ENCODE assay signal across 1 cellular context in genomic region chr6:169798764-169799473, GRCh38.
TF ChIP-seq lines count a peak whose summit lies in the region.

No MANE protein-coding gene starts in this region.

TF ChIP-seq in HepG2, 621 proteins besides CTCF, POLR2A, EP300 and RAD21 (continued from another document and continues in another):
- TF ChIP-seq, protein P1, sequence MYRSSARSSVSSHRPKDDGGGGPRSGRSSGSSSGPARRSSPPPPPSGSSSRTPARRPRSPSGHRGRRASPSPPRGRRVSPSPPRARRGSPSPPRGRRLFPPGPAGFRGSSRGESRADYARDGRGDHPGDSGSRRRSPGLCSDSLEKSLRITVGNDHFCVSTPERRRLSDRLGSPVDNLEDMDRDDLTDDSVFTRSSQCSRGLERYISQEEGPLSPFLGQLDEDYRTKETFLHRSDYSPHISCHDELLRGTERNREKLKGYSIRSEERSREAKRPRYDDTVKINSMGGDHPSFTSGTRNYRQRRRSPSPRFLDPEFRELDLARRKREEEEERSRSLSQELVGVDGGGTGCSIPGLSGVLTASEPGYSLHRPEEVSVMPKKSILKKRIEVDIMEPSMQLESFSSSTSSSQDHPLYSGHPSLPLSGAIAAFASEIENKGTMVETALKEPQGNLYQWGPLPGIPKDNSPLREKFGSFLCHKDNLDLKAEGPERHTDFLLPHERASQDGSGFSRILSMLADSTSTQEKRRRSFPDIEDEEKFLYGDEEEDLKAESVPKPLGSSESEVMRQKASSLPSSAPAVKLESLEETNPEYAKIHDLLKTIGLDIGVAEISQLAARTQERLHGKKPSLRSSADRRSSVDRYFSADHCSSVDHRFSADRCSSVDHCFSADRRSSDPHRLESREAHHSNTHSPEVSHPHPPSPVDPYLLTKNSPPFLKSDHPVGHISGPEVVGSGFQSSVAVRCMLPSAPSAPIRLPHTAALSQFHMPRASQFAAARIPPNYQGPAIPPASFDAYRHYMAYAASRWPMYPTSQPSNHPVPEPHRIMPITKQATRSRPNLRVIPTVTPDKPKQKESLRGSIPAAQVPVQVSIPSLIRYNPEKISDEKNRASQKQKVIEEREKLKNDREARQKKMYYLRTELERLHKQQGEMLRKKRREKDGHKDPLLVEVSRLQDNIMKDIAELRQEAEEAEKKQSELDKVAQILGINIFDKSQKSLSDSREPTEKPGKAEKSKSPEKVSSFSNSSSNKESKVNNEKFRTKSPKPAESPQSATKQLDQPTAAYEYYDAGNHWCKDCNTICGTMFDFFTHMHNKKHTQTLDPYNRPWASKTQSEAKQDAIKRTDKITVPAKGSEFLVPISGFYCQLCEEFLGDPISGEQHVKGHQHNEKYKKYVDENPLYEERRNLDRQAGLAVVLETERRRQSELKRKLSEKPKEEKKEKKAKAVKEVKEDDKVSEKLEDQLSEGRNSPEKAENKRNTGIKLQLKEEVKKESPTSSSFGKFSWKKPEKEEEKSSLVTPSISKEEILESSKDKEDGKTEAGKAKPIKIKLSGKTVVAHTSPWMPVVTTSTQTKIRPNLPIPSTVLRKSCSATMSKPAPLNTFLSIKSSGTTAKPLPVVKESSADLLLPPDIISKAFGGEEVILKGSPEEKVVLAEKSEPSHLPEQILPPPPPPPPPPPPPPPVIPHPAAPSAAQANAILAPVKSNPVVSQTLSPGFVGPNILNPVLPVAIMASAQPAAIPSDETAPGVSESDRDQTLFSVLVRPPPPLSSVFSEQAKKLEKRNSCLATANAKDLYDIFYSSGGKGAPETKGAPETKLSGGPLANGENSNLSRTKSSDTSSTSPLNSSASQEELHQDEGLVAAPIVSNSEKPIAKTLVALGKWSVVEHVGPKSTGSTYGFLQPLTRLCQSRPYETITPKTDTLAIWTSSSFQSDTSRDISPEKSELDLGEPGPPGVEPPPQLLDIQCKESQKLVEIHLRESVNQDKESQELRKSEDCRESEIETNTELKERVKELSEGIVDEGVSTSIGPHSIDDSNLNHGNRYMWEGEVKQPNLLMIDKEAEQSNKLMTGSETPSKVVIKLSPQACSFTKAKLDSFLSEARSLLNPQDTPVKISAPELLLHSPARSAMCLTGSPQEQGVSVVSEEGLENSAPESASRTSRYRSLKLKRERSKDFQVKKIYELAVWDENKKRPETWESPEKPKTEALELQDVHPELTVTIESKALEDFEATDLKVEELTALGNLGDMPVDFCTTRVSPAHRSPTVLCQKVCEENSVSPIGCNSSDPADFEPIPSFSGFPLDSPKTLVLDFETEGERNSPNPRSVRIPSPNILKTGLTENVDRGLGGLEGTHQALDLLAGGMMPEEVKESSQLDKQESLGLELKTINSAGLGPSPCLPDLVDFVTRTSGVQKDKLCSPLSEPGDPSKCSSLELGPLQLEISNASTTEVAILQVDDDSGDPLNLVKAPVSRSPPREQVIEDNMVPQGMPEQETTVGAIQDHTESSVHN (CRISPR knock-in tag; IDR thresholded peaks at IDR 0.05), result no peak
- TF ChIP-seq ONECUT2 (CRISPR knock-in tag; IDR thresholded peaks at IDR 0.05) (no peak), YEATS4 (CRISPR knock-in tag; IDR thresholded peaks at IDR 0.05; ENCODE audit: borderline replicate concordance) (no peak), PHF20 (CRISPR knock-in tag; IDR thresholded peaks at IDR 0.05) (peak; percentile 29; the same call in 1 of the 2 replicates), IRF2 (CRISPR knock-in tag; IDR thresholded peaks at IDR 0.05) (no peak), ATF7 (IDR thresholded peaks at IDR 0.05) (no peak), ATF7 (CRISPR knock-in tag; IDR thresholded peaks at IDR 0.05) (no peak), CCDC6 (CRISPR knock-in tag; IDR thresholded peaks at IDR 0.05) (peak; percentile 16; the same call in 1 of the 2 replicates), ZNF691 (CRISPR knock-in tag; IDR thresholded peaks at IDR 0.05; ENCODE audit: borderline replicate concordance, low read depth) (no peak), MYPOP (CRISPR knock-in tag; IDR thresholded peaks at IDR 0.05) (0 out of 2 replicates have a peak, but pooled peaks have one; percentile 37), SIN3B (IDR thresholded peaks at IDR 0.05; ENCODE audit: low read length) (no peak), RXRB (CRISPR knock-in tag; IDR thresholded peaks at IDR 0.05; ENCODE audit: borderline replicate concordance) (no peak), HNRNPLL (IDR thresholded peaks at IDR 0.05; ENCODE audit: low read depth, low read length, poor library complexity, severe bottlenecking) (no peak), ZNF383 (CRISPR knock-in tag; IDR thresholded peaks at IDR 0.05; ENCODE audit: borderline replicate concordance) (no peak), RELA (CRISPR knock-in tag; IDR thresholded peaks at IDR 0.05) (no peak), ZNF510 (CRISPR knock-in tag; IDR thresholded peaks at IDR 0.05; ENCODE audit: low read depth) (no peak), SMAD9 (CRISPR knock-in tag; IDR thresholded peaks at IDR 0.05) (no peak), ZNF776 (CRISPR knock-in tag; IDR thresholded peaks at IDR 0.05) (no peak), ZNF296 (CRISPR knock-in tag; conservative IDR thresholded peaks at IDR 0.05) (0 out of 2 replicates have a peak, but pooled peaks have one; percentile 35), ESRRA (CRISPR knock-in tag; IDR thresholded peaks at IDR 0.05; ENCODE audit: low read depth) (no peak), ZSCAN29 (CRISPR knock-in tag; conservative IDR thresholded peaks at IDR 0.05) (no peak), ZNF121 (CRISPR knock-in tag; IDR thresholded peaks at IDR 0.05) (no peak), ARNT (IDR thresholded peaks at IDR 0.05) (no peak), SNAI1 (CRISPR knock-in tag; IDR thresholded peaks at IDR 0.05; ENCODE audit: borderline replicate concordance) (no peak), ZNF556 (CRISPR knock-in tag; IDR thresholded peaks at IDR 0.05; ENCODE audit: borderline replicate concordance) (no peak), ZBTB7A (CRISPR knock-in tag; IDR thresholded peaks at IDR 0.05) (no peak), FIP1L1 (IDR thresholded peaks at IDR 0.05; ENCODE audit: borderline replicate concordance, insufficient read depth, low read depth, low read length) (no peak), FUBP1 (CRISPR knock-in tag; IDR thresholded peaks at IDR 0.05; ENCODE audit: borderline replicate concordance) (0 out of 2 replicates have a peak, but pooled peaks have one; percentile 37), RFXANK (CRISPR knock-in tag; IDR thresholded peaks at IDR 0.05) (no peak), ATAD3A (CRISPR knock-in tag; IDR thresholded peaks at IDR 0.05) (no peak), ATRX (CRISPR knock-in tag; IDR thresholded peaks at IDR 0.05; ENCODE audit: borderline replicate concordance) (no peak), ZC3H13 (CRISPR knock-in tag; IDR thresholded peaks at IDR 0.05) (no peak), ZNF143 (CRISPR knock-in tag; IDR thresholded peaks at IDR 0.05) (no peak), ZBTB10 (CRISPR knock-in tag; IDR thresholded peaks at IDR 0.05; ENCODE audit: borderline replicate concordance) (no peak), ZNF564 (CRISPR knock-in tag; IDR thresholded peaks at IDR 0.05) (0 out of 2 replicates have a peak, but pooled peaks have one; percentile 26), ZNF432 (CRISPR knock-in tag; IDR thresholded peaks at IDR 0.05; ENCODE audit: borderline replicate concordance) (peak; percentile 78; the same call in 1 of the 2 replicates)
- TF ChIP-seq, protein P2, sequence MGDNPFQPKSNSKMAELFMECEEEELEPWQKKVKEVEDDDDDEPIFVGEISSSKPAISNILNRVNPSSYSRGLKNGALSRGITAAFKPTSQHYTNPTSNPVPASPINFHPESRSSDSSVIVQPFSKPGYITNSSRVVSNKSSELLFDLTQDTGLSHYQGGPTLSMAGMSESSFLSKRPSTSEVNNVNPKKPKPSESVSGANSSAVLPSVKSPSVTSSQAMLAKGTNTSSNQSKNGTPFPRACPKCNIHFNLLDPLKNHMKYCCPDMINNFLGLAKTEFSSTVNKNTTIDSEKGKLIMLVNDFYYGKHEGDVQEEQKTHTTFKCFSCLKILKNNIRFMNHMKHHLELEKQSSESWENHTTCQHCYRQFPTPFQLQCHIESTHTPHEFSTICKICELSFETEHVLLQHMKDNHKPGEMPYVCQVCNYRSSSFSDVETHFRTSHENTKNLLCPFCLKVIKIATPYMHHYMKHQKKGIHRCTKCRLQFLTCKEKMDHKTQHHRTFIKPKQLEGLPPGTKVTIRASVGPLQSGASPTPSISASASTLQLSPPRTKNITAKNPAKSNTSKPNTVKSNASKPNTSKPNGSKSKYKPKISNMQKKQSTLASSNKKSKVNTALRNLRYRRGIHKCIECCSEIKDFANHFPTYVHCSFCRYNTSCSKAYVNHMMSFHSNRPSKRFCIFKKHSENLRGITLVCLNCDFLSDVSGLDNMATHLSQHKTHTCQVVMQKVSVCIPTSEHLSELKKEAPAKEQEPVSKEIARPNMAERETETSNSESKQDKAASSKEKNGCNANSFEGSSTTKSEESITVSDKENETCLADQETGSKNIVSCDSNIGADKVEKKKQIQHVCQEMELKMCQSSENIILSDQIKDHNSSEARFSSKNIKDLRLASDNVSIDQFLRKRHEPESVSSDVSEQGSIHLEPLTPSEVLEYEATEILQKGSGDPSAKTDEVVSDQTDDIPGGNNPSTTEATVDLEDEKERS (CRISPR knock-in tag; IDR thresholded peaks at IDR 0.05), result no peak
- TF ChIP-seq, protein P3, sequence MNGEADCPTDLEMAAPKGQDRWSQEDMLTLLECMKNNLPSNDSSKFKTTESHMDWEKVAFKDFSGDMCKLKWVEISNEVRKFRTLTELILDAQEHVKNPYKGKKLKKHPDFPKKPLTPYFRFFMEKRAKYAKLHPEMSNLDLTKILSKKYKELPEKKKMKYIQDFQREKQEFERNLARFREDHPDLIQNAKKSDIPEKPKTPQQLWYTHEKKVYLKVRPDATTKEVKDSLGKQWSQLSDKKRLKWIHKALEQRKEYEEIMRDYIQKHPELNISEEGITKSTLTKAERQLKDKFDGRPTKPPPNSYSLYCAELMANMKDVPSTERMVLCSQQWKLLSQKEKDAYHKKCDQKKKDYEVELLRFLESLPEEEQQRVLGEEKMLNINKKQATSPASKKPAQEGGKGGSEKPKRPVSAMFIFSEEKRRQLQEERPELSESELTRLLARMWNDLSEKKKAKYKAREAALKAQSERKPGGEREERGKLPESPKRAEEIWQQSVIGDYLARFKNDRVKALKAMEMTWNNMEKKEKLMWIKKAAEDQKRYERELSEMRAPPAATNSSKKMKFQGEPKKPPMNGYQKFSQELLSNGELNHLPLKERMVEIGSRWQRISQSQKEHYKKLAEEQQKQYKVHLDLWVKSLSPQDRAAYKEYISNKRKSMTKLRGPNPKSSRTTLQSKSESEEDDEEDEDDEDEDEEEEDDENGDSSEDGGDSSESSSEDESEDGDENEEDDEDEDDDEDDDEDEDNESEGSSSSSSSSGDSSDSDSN (CRISPR knock-in tag; IDR thresholded peaks at IDR 0.05), result no peak
- TF ChIP-seq, protein P4, sequence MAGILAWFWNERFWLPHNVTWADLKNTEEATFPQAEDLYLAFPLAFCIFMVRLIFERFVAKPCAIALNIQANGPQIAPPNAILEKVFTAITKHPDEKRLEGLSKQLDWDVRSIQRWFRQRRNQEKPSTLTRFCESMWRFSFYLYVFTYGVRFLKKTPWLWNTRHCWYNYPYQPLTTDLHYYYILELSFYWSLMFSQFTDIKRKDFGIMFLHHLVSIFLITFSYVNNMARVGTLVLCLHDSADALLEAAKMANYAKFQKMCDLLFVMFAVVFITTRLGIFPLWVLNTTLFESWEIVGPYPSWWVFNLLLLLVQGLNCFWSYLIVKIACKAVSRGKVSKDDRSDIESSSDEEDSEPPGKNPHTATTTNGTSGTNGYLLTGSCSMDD (CRISPR knock-in tag; IDR thresholded peaks at IDR 0.05), result no peak
